16 cellular contexts compared by ENCODE assay signal in the genomic region with DNA sequence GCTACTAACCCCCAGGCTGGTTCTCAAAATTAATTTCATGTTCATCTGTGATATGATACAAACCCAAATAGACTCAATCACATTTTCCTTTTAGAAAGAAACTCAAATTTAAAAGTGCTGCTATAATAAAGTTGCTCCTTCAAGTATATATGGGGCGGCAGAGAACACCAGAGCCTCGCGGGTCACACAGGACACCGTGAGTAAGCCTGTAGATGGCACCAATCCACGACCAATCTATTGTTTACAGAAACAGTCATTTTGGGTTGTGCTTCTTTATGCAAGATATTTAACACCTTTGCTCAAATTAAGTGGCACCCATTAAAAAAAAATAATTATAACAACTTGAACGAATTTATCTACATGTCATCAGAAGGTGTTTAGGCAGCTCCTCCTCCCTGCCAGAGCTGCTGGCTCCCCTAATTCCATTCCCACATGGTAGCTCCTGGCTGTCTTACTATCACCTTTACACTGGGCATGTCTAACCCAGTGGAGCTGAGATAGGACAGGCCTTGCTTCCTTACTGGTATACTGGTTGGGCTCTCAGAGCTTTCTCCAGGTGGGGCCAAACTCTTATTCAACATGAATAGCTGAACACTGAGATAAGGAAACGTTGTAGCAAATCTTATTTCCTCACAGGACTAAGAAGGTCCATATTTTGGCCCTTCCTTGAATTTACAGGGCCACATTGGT.
"Had no signal": no experiment of that assay in that cellular context is flagged by ENCODE, and none has a peak within 500 bp of the region (broad histone marks: within the 10 kb centered on the region; RNA-seq: fewer than 3 reads in every experiment).

No MANE protein-coding gene starts in this region.

- ATAC-seq: activated CD8-positive, alpha-beta T cell treated with anti-CD3 and anti-CD28 coated beads, Interleukin-2, amount 10 ng/mL, durations not matched to agents 7 days and 5 days; pancreas had no signal

- H3K27ac ChIP-seq: esophagus squamous epithelium, left ventricle myocardium inferior, pancreas, stomach, thoracic aorta, WERI-Rb-1 had no signal

- H3K36me3 ChIP-seq: pancreas had no signal

- H3K4me3 ChIP-seq: esophagus squamous epithelium, left ventricle myocardium inferior, pancreas, stomach, thoracic aorta had no signal

- H3K4me1 ChIP-seq: esophagus squamous epithelium, left ventricle myocardium inferior, pancreas, stomach had no signal

- DNase-seq: activated CD4-positive, alpha-beta T cell treated with anti-CD3 and anti-CD28 coated beads for 4 hours; activated CD8-positive, alpha-beta memory T cell treated with anti-CD3 and anti-CD28 coated beads, Interleukin-2, amount 50 U/mL, for 48 hours; activated CD8-positive, alpha-beta T cell treated with anti-CD3 and anti-CD28 coated beads, Interleukin-2, amount 10 ng/mL, durations not matched to agents 7 days and 5 days; activated naive CD8-positive, alpha-beta T cell treated with anti-CD3 and anti-CD28 coated beads, Interleukin-2, amount 10 ng/mL, durations not matched to agents 7 days and 5 days; anterior cingulate cortex; esophagus squamous epithelium; foreskin melanocyte; kidney; left ventricle myocardium inferior; pancreas; retina; stimulated activated CD4-positive, alpha-beta T cell treated with anti-CD3 and anti-CD28 coated beads, Interleukin-15, amount 100 ng/mL, for 24 hours; stimulated activated CD4-positive, alpha-beta T cell treated with anti-CD3 and anti-CD28 coated beads, Interleukin-4, amount 100 ng/mL, for 24 hours; stomach; WERI-Rb-1 had no signal

- H3K27me3 ChIP-seq: esophagus squamous epithelium, pancreas, stomach had no signal

- H3K9me3 ChIP-seq: esophagus squamous epithelium, left ventricle myocardium inferior, pancreas, stomach, thoracic aorta had no signal
